ENCODE assay signal across 8 cellular contexts in the genomic region with DNA sequence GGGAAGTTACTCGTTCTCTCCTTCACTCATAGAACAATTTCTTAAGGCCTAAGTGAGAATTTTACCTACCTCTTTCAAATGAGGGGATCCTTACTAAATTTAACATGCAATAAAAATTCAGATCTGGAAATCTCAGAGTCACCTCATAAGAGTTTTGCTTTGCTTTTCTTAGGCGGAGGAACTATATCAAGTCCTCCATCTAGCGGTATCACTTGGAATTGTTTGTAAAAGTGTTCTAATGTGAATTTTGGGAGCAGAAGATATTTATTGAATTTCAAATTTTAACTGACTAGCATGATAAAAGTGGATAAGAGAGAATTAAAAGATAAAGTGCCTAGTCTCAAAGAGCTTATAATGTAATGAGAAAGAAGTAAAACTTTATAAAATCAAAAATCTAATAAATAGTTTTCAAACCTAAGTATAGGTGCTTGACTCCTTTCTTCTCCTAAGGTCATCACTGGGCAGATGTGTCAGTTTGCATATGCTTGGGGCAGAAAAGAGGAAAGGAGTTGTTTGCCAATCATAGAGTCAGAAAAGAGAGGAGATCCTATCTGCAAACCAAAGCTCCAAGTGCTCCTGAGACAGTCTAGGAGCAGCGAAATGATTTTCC.
DNase-seq lines count a peak whose midpoint lies in the region; ATAC-seq, FAIRE-seq and TF ChIP-seq lines count a peak whose summit lies in the region.

No MANE protein-coding gene starts in this region.

- TF ChIP-seq POLR2A in endothelial cell of umbilical vein (IDR thresholded peaks at IDR 0.05; ENCODE audit: low read depth, low read length), result no peak

- dilution Hi-C loops in endothelial cell of umbilical vein (cut with MboI; ENCODE audit: extremely low pct_ligation_motif_present, low sequenced_read_pairs), result no loop called here

- peak; percentile 24 for FAIRE-seq in endothelial cell of umbilical vein (lab: Jason Lieb, UNC)

- H3K36me3 ChIP-seq in endothelial cell of umbilical vein (ENCODE audit: control insufficient read depth in 2 of 2, extremely low read depth in 1 of 2, insufficient read depth in 2 of 2, low read length in 2 of 2), result no peaks in the 10 kb centered on the region

- no peaks in the 10 kb centered on the region for H3K9me3 ChIP-seq in endothelial cell of umbilical vein (replicated peaks; ENCODE audit: control insufficient read depth, insufficient read depth, low read length)

- no peaks in the 10 kb centered on the region for H3K79me2 ChIP-seq in endothelial cell of umbilical vein (ENCODE audit: control insufficient read depth, insufficient read depth, low read length)

- no peak overlapping the region for H3K27ac ChIP-seq in endothelial cell of umbilical vein (ENCODE audit: insufficient read depth, low read depth, low read length)

- H4K20me1 ChIP-seq in endothelial cell of umbilical vein (replicated peaks; ENCODE audit: control insufficient read depth, extremely low read depth, insufficient read depth, low read length), result no peaks in the 10 kb centered on the region

- TF ChIP-seq CTCF in endothelial cell of umbilical vein (IDR thresholded peaks at IDR 0.05; ENCODE audit: extremely low read depth in 1 of 2, insufficient read depth in 1 of 2, low read depth in 1 of 2, low read length in 2 of 2) (peak; percentile 35 to 37), progenitor cell of endocrine pancreas (IDR thresholded peaks at IDR 0.05; ENCODE audit: unreplicated experiment) (peak; percentile 71)

- H3K4me3 Mint-ChIP-seq in progenitor cell of endocrine pancreas (ENCODE audit: low read depth), result no peak overlapping the region

- peaks cover 4% of the 10 kb centered on the region for H3K4me1 ChIP-seq in endothelial cell of umbilical vein (ENCODE audit: control insufficient read depth, extremely low read depth, insufficient read depth, low read length)

- peaks cover 3% of the 10 kb centered on the region for H3K9me3 Mint-ChIP-seq in progenitor cell of endocrine pancreas (ENCODE audit: low read depth)

- H3K4me3 ChIP-seq in endothelial cell of umbilical vein (replicated peaks in 1 of 3; ENCODE audit: insufficient read depth in 1 of 3, low read depth in 1 of 3, low read length in 3 of 3), result no peak overlapping the region

- no peak overlapping the region for H3K4me2 ChIP-seq in endothelial cell of umbilical vein (ENCODE audit: insufficient read depth, low read length)

- POLR2A ChIA-PET in endothelial cell of umbilical vein (lab: Charles Lee), result no interaction called here

- H3K36me3 Mint-ChIP-seq in progenitor cell of endocrine pancreas (ENCODE audit: insufficient read depth), result no peaks in the 10 kb centered on the region

- H2AFZ ChIP-seq in endothelial cell of umbilical vein (ENCODE audit: low read depth, low read length), result no peak overlapping the region

- no peak overlapping the region for H3K9ac ChIP-seq in endothelial cell of umbilical vein (replicated peaks; ENCODE audit: extremely low read depth, insufficient read depth, low read length)

- H3K27me3 ChIP-seq in endothelial cell of umbilical vein (ENCODE audit: control insufficient read depth in 2 of 2, insufficient read depth in 2 of 2, low read length in 2 of 2), result no peaks in the 10 kb centered on the region

- BruUV-seq in endothelial cell of umbilical vein (replicated peaks; lab: Mats Ljungman, UMichigan), result no TSS peak

- H3K27ac Mint-ChIP-seq in progenitor cell of endocrine pancreas, result no peak overlapping the region

- DNase-seq in AG20443 (ENCODE audit: low spot score) (peak; percentile 42), NOMO-1 treated with dmso at 0.1 percent for 144 hours (lab: John Stamatoyannopoulos, UW; ENCODE audit: unreplicated experiment) (peak; percentile 64), endothelial cell of umbilical vein (ENCODE audit: low read depth, low spot score) (peak; percentile 61), progenitor cell of endocrine pancreas (ENCODE audit: low spot score, unreplicated experiment) (no peak), NCI-H146 treated with DMSO at 0.1 percent for 48 hours (lab: John Stamatoyannopoulos, UW; ENCODE audit: unreplicated experiment) (no peak)

- CTCF ChIA-PET in endothelial cell of umbilical vein (lab: Charles Lee), result interaction anchor here (1.5 to 9.3 kb wide), 6 partner anchors 23 to 353 kb away, joined by 3 to 153 read pairs (median 12); a partner anchor contains a TSS

- peaks cover 9% of the 10 kb centered on the region for H3K4me1 Mint-ChIP-seq in progenitor cell of endocrine pancreas (ENCODE audit: low read depth)

- H3K9me1 ChIP-seq in endothelial cell of umbilical vein (replicated peaks; ENCODE audit: control insufficient read depth, extremely low read depth, insufficient read depth, low read length), result no peaks in the 10 kb centered on the region

- ATAC-seq in GM19324 (IDR thresholded peaks at IDR 0.05; ENCODE audit: low FRiP score, unreplicated experiment) (peak; percentile 46), GM18517 (IDR thresholded peaks at IDR 0.05; ENCODE audit: unreplicated experiment) (no peak), GM21786 (IDR thresholded peaks at IDR 0.05; ENCODE audit: unreplicated experiment) (no peak)

- no peaks in the 10 kb centered on the region for H3K27me3 Mint-ChIP-seq in progenitor cell of endocrine pancreas

- intact Hi-C loops in endothelial cell of umbilical vein (cut with micrococcal nuclease), result loop anchor here (1.0 to 10.0 kb wide), 6 partner anchors 146 to 576 kb away; a partner anchor contains a TSS

TF ChIP-seq in endothelial cell of umbilical vein, 7 proteins besides CTCF, POLR2A, EP300 and RAD21:
- TF ChIP-seq, protein P1, sequence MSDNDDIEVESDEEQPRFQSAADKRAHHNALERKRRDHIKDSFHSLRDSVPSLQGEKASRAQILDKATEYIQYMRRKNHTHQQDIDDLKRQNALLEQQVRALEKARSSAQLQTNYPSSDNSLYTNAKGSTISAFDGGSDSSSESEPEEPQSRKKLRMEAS (IDR thresholded peaks at IDR 0.05; ENCODE audit: insufficient read depth, insufficient read length), result no peak
- TF ChIP-seq EZH2 (IDR thresholded peaks at IDR 0.05; ENCODE audit: borderline replicate concordance, low read depth, low read length, severe bottlenecking), result no peak
- no peak for TF ChIP-seq FOS (IDR thresholded peaks at IDR 0.05; ENCODE audit: borderline replicate concordance, insufficient read depth, low read length)
- TF ChIP-seq JUN (IDR thresholded peaks at IDR 0.05; ENCODE audit: borderline replicate concordance, insufficient read depth, insufficient read length, low read depth), result no peak
- TF ChIP-seq POLR2AphosphoS5 (IDR thresholded peaks at IDR 0.05; ENCODE audit: insufficient read depth, low read depth, low read length), result no peak
- no peak for TF ChIP-seq MYC (IDR thresholded peaks at IDR 0.05; ENCODE audit: low read depth, low read length)
- TF ChIP-seq GATA2 (IDR thresholded peaks at IDR 0.05; ENCODE audit: insufficient read depth, insufficient read length, low read depth, low read length), result no peak

Comparison
In these comparisons a context has a peak if more than half of its experiments do, and no peak if none do; other contexts are left out.
1. DNase-seq: peak in AG20443 (single experiment), NOMO-1 treated with dmso at 0.1 percent for 144 hours (single experiment) and endothelial cell of umbilical vein (single experiment); none in progenitor cell of endocrine pancreas (single experiment) and NCI-H146 treated with DMSO at 0.1 percent for 48 hours (single experiment).